8 cellular contexts compared by ENCODE assay signal in genomic region chr15:66287461-66288055, GRCh38. TPM values are rescaled to one million over a fixed set of nuclear protein-coding genes. Genes with fewer than 3 reads are reported as not detected.
A peak's percentile ranks its signal among the peaks of the same experiment; 100 is the strongest.
DNase-seq lines count a peak whose midpoint lies in the region; ATAC-seq, FAIRE-seq and TF ChIP-seq lines count a peak whose summit lies in the region.

No MANE protein-coding gene starts in this region.

- H3K27me3 Mint-ChIP-seq in WTC11 (ENCODE audit: low read depth) = no peaks in the 10 kb centered on the region
- no peaks in the 10 kb centered on the region for H3K27me3 Mint-ChIP-seq in activated T-helper 1 cell treated with anti-CD3 and anti-CD28 coated beads, Interleukin-12 subunit alpha, Interleukin-12 subunit beta, Interleukin-2, Interleukin-4 antibody, amounts not matched to agents 30 ng/mL and 10 ng/mL and 1 ng/mL, durations not matched to agents 14 hours and 24 hours and 36 hours (ENCODE audit: insufficient read depth)

- H3K9me3 ChIP-seq in MG63 = no peaks in the 10 kb centered on the region

- intact Hi-C loops in activated T-helper 1 cell treated with anti-CD3 and anti-CD28 coated beads, Interleukin-12 subunit alpha, Interleukin-12 subunit beta, Interleukin-2, Interleukin-4 antibody, amounts not matched to agents 30 ng/mL and 10 ng/mL and 1 ng/mL, durations not matched to agents 14 hours and 24 hours and 36 hours (cut with micrococcal nuclease) = loop anchor here (10.0 kb wide), 1 partner anchor 303 kb away; no protein-coding TSS in a partner anchor

- no peaks in the 10 kb centered on the region for H3K36me3 Mint-ChIP-seq in WTC11
- H3K36me3 Mint-ChIP-seq in activated T-helper 1 cell treated with anti-CD3 and anti-CD28 coated beads, Interleukin-12 subunit alpha, Interleukin-12 subunit beta, Interleukin-2, Interleukin-4 antibody, amounts not matched to agents 30 ng/mL and 10 ng/mL and 1 ng/mL, durations not matched to agents 14 hours and 24 hours and 36 hours (ENCODE audit: low read depth) = no peaks in the 10 kb centered on the region

- no peaks in the 10 kb centered on the region for H3K36me3 ChIP-seq in kidney epithelial cell (ENCODE audit: control insufficient read depth, insufficient read depth, low read length)
- no peaks in the 10 kb centered on the region for H3K36me3 ChIP-seq in MG63

- H3K9me3 Mint-ChIP-seq in WTC11 = no peaks in the 10 kb centered on the region
- no peaks in the 10 kb centered on the region for H3K9me3 Mint-ChIP-seq in activated T-helper 1 cell treated with anti-CD3 and anti-CD28 coated beads, Interleukin-12 subunit alpha, Interleukin-12 subunit beta, Interleukin-2, Interleukin-4 antibody, amounts not matched to agents 30 ng/mL and 10 ng/mL and 1 ng/mL, durations not matched to agents 14 hours and 24 hours and 36 hours

- POLR2A ChIA-PET in WTC11 (lab: Charles Lee) = no interaction called here

- no peaks in the 10 kb centered on the region for H3K27me3 ChIP-seq in kidney epithelial cell (ENCODE audit: control insufficient read depth, insufficient read depth, low read length)
- no peaks in the 10 kb centered on the region for H3K27me3 ChIP-seq in MG63

- peak; percentile 40 for DNase-seq in EL
- DNase-seq in LNCaP clone FGC (ENCODE audit: low read depth) = no peak
- DNase-seq in WTC11 (ENCODE audit: low spot score) = no peak
- no peak for DNase-seq in kidney epithelial cell (ENCODE audit: low read depth)
- no peak for DNase-seq in MG63
- DNase-seq in activated T-cell treated with anti-CD3 and anti-CD28 coated beads, Interleukin-2, amount 50 U/mL, for 48 hours = no peak
- no peak for DNase-seq in GM12891 (ENCODE audit: insufficient read length, low spot score)
- no peak for DNase-seq in activated T-helper 1 cell treated with anti-CD3 and anti-CD28 coated beads, Interleukin-12 subunit alpha, Interleukin-12 subunit beta, Interleukin-2, Interleukin-4 antibody, amounts not matched to agents 30 ng/mL and 10 ng/mL and 1 ng/mL, durations not matched to agents 14 hours and 24 hours and 36 hours (ENCODE audit: low spot score)

- CTCF ChIA-PET in WTC11 (lab: Charles Lee) = interaction anchor here (1.0 to 2.3 kb wide), 3 partner anchors 15 to 135 kb away, joined by 3 to 7 read pairs (median 3); no protein-coding TSS in a partner anchor

- TF ChIP-seq CTCF in LNCaP clone FGC (IDR thresholded peaks at IDR 0.05; ENCODE audit: control insufficient read depth, extremely low read depth, insufficient read depth) = peak; percentile 48
- TF ChIP-seq CTCF in WTC11 (IDR thresholded peaks at IDR 0.05) = peak; percentile 51
- TF ChIP-seq CTCF in kidney epithelial cell (IDR thresholded peaks at IDR 0.05; ENCODE audit: insufficient read depth, low read length, poor library complexity, severe bottlenecking) = peak; percentile 46

- no peak for ATAC-seq in WTC11

- no peak overlapping the region for H3K27ac Mint-ChIP-seq in WTC11
- no peak overlapping the region for H3K27ac Mint-ChIP-seq in activated T-helper 1 cell treated with anti-CD3 and anti-CD28 coated beads, Interleukin-12 subunit alpha, Interleukin-12 subunit beta, Interleukin-2, Interleukin-4 antibody, amounts not matched to agents 30 ng/mL and 10 ng/mL and 1 ng/mL, durations not matched to agents 14 hours and 24 hours and 36 hours

- TF ChIP-seq POLR2A in GM12891 (IDR thresholded peaks at IDR 0.05; ENCODE audit: low read depth, low read length) = no peak

- H3K4me3 ChIP-seq in LNCaP clone FGC (ENCODE audit: low read depth, low read length) = no peak overlapping the region
- H3K4me3 ChIP-seq in kidney epithelial cell (ENCODE audit: low read depth, low read length) = no peak overlapping the region
- no peak overlapping the region for H3K4me3 ChIP-seq in MG63

- peaks cover 7% of the 10 kb centered on the region for H3K4me1 Mint-ChIP-seq in WTC11
- H3K4me1 Mint-ChIP-seq in activated T-helper 1 cell treated with anti-CD3 and anti-CD28 coated beads, Interleukin-12 subunit alpha, Interleukin-12 subunit beta, Interleukin-2, Interleukin-4 antibody, amounts not matched to agents 30 ng/mL and 10 ng/mL and 1 ng/mL, durations not matched to agents 14 hours and 24 hours and 36 hours (ENCODE audit: low read depth) = peaks cover 26% of the 10 kb centered on the region

- no peak for FAIRE-seq in GM12891 (lab: Jason Lieb, UNC)

- H3K4me3 Mint-ChIP-seq in WTC11 = no peak overlapping the region
- H3K4me3 Mint-ChIP-seq in activated T-helper 1 cell treated with anti-CD3 and anti-CD28 coated beads, Interleukin-12 subunit alpha, Interleukin-12 subunit beta, Interleukin-2, Interleukin-4 antibody, amounts not matched to agents 30 ng/mL and 10 ng/mL and 1 ng/mL, durations not matched to agents 14 hours and 24 hours and 36 hours = no peak overlapping the region

TF ChIP-seq in WTC11, 78 proteins besides CTCF, POLR2A, EP300 and RAD21 (continues in another document):
- TF ChIP-seq ZNF232 (CRISPR knock-in tag; IDR thresholded peaks at IDR 0.05) (no peak), E2F4 (CRISPR knock-in tag; IDR thresholded peaks at IDR 0.05; ENCODE audit: borderline replicate concordance, low read depth) (no peak), ZNF396 (CRISPR knock-in tag; IDR thresholded peaks at IDR 0.05; ENCODE audit: borderline replicate concordance) (no peak)
- TF ChIP-seq, protein P1, sequence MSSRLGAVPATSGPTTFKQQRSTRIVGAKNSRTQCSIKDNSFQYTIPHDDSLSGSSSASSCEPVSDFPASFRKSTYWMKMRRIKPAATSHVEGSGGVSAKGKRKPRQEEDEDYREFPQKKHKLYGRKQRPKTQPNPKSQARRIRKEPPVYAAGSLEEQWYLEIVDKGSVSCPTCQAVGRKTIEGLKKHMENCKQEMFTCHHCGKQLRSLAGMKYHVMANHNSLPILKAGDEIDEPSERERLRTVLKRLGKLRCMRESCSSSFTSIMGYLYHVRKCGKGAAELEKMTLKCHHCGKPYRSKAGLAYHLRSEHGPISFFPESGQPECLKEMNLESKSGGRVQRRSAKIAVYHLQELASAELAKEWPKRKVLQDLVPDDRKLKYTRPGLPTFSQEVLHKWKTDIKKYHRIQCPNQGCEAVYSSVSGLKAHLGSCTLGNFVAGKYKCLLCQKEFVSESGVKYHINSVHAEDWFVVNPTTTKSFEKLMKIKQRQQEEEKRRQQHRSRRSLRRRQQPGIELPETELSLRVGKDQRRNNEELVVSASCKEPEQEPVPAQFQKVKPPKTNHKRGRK (CRISPR knock-in tag; IDR thresholded peaks at IDR 0.05; ENCODE audit: borderline replicate concordance) = no peak

TF ChIP-seq in GM12891, 5 proteins besides CTCF, POLR2A, EP300 and RAD21:
- TF ChIP-seq PAX5 (IDR thresholded peaks at IDR 0.05; ENCODE audit: insufficient read depth, low read length, severe bottlenecking) = no peak
- TF ChIP-seq POLR2AphosphoS5 (IDR thresholded peaks at IDR 0.05; ENCODE audit: low read depth, low read length) = no peak
- no peak for TF ChIP-seq SPI1 (IDR thresholded peaks at IDR 0.05; ENCODE audit: low read depth, low read length)
- no peak for TF ChIP-seq POU2F2 (IDR thresholded peaks at IDR 0.05; ENCODE audit: low read depth, low read length)
- no peak for TF ChIP-seq TAF1 (IDR thresholded peaks at IDR 0.05; ENCODE audit: low read depth, low read length)

RNA-seq across cellular contexts. Expression of gene DIS3L, which starts 5.8 kb away (rescaled TPM):
- total RNA-seq in WTC11 (2021) = 32.8 to 35.4 TPM (median 32.9 TPM) in 3 replicates
- 7.7 and 12.4 TPM in 2 replicates for total RNA-seq in kidney epithelial cell
- 23.4 and 35.9 TPM in 2 replicates for total RNA-seq in MG63 (2014; rRNA removed; shearing (Covaris generic); ENCODE audit: low replicate concordance)
- polyA plus RNA-seq in GM12891 (2012; ENCODE audit: low read depth, missing spikeins) = 8.9 TPM
- total RNA-seq in activated T-helper 1 cell treated with anti-CD3 and anti-CD28 coated beads, Interleukin-12 subunit alpha, Interleukin-12 subunit beta, Interleukin-2, Interleukin-4 antibody, amounts not matched to agents 30 ng/mL and 10 ng/mL and 1 ng/mL, durations not matched to agents 14 hours and 24 hours and 36 hours = 47.7 and 56.0 TPM in 2 replicates

RNA-seq across cellular contexts. Expression of gene MEGF11, which starts 34.0 kb away (rescaled TPM):
- total RNA-seq in WTC11 (2021) (2.7 to 3.3 TPM (median 2.7 TPM) in 3 replicates), kidney epithelial cell (0.55 and 0.63 TPM in 2 replicates)
- total RNA-seq in MG63 (2014; rRNA removed; shearing (Covaris generic); ENCODE audit: low replicate concordance) = 0.10 TPM in 1 of 2 replicates, not detected in the other
- 0.85 TPM for polyA plus RNA-seq in GM12891 (2012; ENCODE audit: low read depth, missing spikeins)
- not detected in 2 replicates for total RNA-seq in activated T-helper 1 cell treated with anti-CD3 and anti-CD28 coated beads, Interleukin-12 subunit alpha, Interleukin-12 subunit beta, Interleukin-2, Interleukin-4 antibody, amounts not matched to agents 30 ng/mL and 10 ng/mL and 1 ng/mL, durations not matched to agents 14 hours and 24 hours and 36 hours
